21 cellular contexts compared by ENCODE assay signal in genomic region chr1:17184822-17185484, GRCh38. TPM values are rescaled to one million over a fixed set of nuclear protein-coding genes. Genes with fewer than 3 reads are reported as not detected.
"Had no signal": no experiment of that assay in that cellular context is flagged by ENCODE, and none has a peak within 500 bp of the region (broad histone marks: within the 10 kb centered on the region; RNA-seq: fewer than 3 reads in every experiment).

No MANE protein-coding gene starts in this region.

- H3K4me3 ChIP-seq: mucosa of descending colon, right lobe of liver, upper lobe of left lung had no signal

- H3K27ac ChIP-seq: right lobe of liver, upper lobe of left lung had no signal

- H3K27me3 Mint-ChIP-seq: memory B cell; stimulated activated memory B cell treated with anti-CD40 and anti-IgM and Interleukin-4, amounts not matched to agents 10 μg/mL and 1 μg/mL and 100 μg/mL, for 72 hours; T-cell had no signal

- H3K27me3 ChIP-seq: right lobe of liver, upper lobe of left lung had no signal

- H3K36me3 ChIP-seq: right lobe of liver, upper lobe of left lung had no signal

- H3K36me3 Mint-ChIP-seq: immature natural killer cell, memory B cell, T-cell had no signal

- H3K9me3 ChIP-seq: mucosa of descending colon, right lobe of liver had no signal

- H3K4me3 Mint-ChIP-seq: activated naive CD4-positive, alpha-beta T cell treated with anti-CD3 and anti-CD28 coated beads, Interleukin-2, amount 10 ng/mL, durations not matched to agents 7 days and 5 days; immature natural killer cell; memory B cell; nephron progenitor cell; stimulated activated memory B cell treated with anti-CD40 and anti-IgM and Interleukin-4, amounts not matched to agents 10 μg/mL and 1 μg/mL and 100 μg/mL, for 72 hours; WTC11 had no signal

- DNase-seq: activated CD4-positive, alpha-beta T cell treated with anti-CD3 and anti-CD28 coated beads, Interleukin-2, amount 50 U/mL, for 4 hours; activated CD8-positive, alpha-beta memory T cell treated with anti-CD3 and anti-CD28 coated beads for 24 hours; activated naive CD4-positive, alpha-beta T cell treated with anti-CD3 and anti-CD28 coated beads, Interleukin-2, amount 10 ng/mL, durations not matched to agents 7 days and 5 days; amygdala; effector CD4-positive, alpha-beta T cell; erythroblast; foreskin melanocyte; immature natural killer cell; mucosa of descending colon; nephron progenitor cell; nucleus accumbens; right lobe of liver; small intestine; T-helper 9 cell; upper lobe of left lung had no signal

- H3K4me1 ChIP-seq: right lobe of liver, upper lobe of left lung had no signal

- H3K27ac Mint-ChIP-seq: activated naive CD4-positive, alpha-beta T cell treated with anti-CD3 and anti-CD28 coated beads, Interleukin-2, amount 10 ng/mL, durations not matched to agents 7 days and 5 days; memory B cell; nephron progenitor cell; WTC11 had no signal

RNA-seq across cellular contexts. Expression of gene PADI1, which starts 20.0 kb away (rescaled TPM):
- total RNA-seq: T-cell, temporal lobe, upper lobe of left lung had no signal
- polyA plus RNA-seq: immature natural killer cell, liver had no signal
